In genomic region chr18:6406075-6406909, GRCh38 we compare ENCODE assay signal across 1 cellular context.
A peak's percentile ranks its signal among the peaks of the same experiment; 100 is the strongest.
TF ChIP-seq lines count a peak whose summit lies in the region.

No MANE protein-coding gene starts in this region.

TF ChIP-seq in HepG2, 621 proteins besides CTCF, POLR2A, EP300 and RAD21 (continued from another document):
- 0 out of 2 replicates have a peak, but pooled peaks have one; percentile 21 for TF ChIP-seq HNF4G (IDR thresholded peaks at IDR 0.05; ENCODE audit: borderline replicate concordance, low read depth, low read length)
- TF ChIP-seq HNF4G (CRISPR knock-in tag; IDR thresholded peaks at IDR 0.05; ENCODE audit: borderline replicate concordance, low read depth): no peak
- no peak for TF ChIP-seq ZBTB25 (CRISPR knock-in tag; IDR thresholded peaks at IDR 0.05)
- no peak for TF ChIP-seq ZNF225 (CRISPR knock-in tag; IDR thresholded peaks at IDR 0.05)
- no peak; the same call in 1 of the 2 replicates for TF ChIP-seq ZNF790 (CRISPR knock-in tag; IDR thresholded peaks at IDR 0.05; ENCODE audit: borderline replicate concordance)
- 0 out of 2 replicates have a peak, but pooled peaks have one; percentile 38 for TF ChIP-seq SNAPC4 (CRISPR knock-in tag; IDR thresholded peaks at IDR 0.05)
- TF ChIP-seq HBP1 (CRISPR knock-in tag; IDR thresholded peaks at IDR 0.05; ENCODE audit: low read depth): 0 out of 2 replicates have a peak, but pooled peaks have one; percentile 22
- TF ChIP-seq ETV5 (CRISPR knock-in tag; IDR thresholded peaks at IDR 0.05; ENCODE audit: borderline replicate concordance): peak; percentile 46; the same call in 1 of the 2 replicates
- peak; percentile 87 for TF ChIP-seq CEBPB (IDR thresholded peaks at IDR 0.05; ENCODE audit: borderline replicate concordance, low read depth, low read length)
- TF ChIP-seq DNMT1 (CRISPR knock-in tag; IDR thresholded peaks at IDR 0.05): no peak
- TF ChIP-seq ZBTB37 (CRISPR knock-in tag; IDR thresholded peaks at IDR 0.05): no peak
- TF ChIP-seq ZNF646 (CRISPR knock-in tag; IDR thresholded peaks at IDR 0.05): no peak
- TF ChIP-seq TSC22D2 (CRISPR knock-in tag; IDR thresholded peaks at IDR 0.05; ENCODE audit: borderline replicate concordance): no peak
- TF ChIP-seq ZNF766 (CRISPR knock-in tag; IDR thresholded peaks at IDR 0.05; ENCODE audit: borderline replicate concordance): no peak
- TF ChIP-seq PCBP1 (IDR thresholded peaks at IDR 0.05; ENCODE audit: borderline replicate concordance, low read depth, low read length): no peak
- no peak for TF ChIP-seq NR2F2 (IDR thresholded peaks at IDR 0.05; ENCODE audit: borderline replicate concordance, low read depth)
- TF ChIP-seq SMAD3 (CRISPR knock-in tag; IDR thresholded peaks at IDR 0.05): no peak
- TF ChIP-seq ZFP1 (CRISPR knock-in tag; IDR thresholded peaks at IDR 0.05): no peak
- TF ChIP-seq CREM (IDR thresholded peaks at IDR 0.05): peak; percentile 32; the same call in 1 of the 2 replicates
- no peak for TF ChIP-seq CREM (CRISPR knock-in tag; IDR thresholded peaks at IDR 0.05)
- TF ChIP-seq ZFP36L1 (CRISPR knock-in tag; IDR thresholded peaks at IDR 0.05): no peak
- peak; percentile 45; the same call in 1 of the 2 replicates for TF ChIP-seq RXRB (CRISPR knock-in tag; IDR thresholded peaks at IDR 0.05; ENCODE audit: borderline replicate concordance)
- no peak for TF ChIP-seq ZBTB7B (CRISPR knock-in tag; IDR thresholded peaks at IDR 0.05)
- no peak for TF ChIP-seq ZNF383 (CRISPR knock-in tag; IDR thresholded peaks at IDR 0.05; ENCODE audit: borderline replicate concordance)
- no peak for TF ChIP-seq THAP8 (CRISPR knock-in tag; IDR thresholded peaks at IDR 0.05; ENCODE audit: borderline replicate concordance)
- peak; percentile 17; the same call in 1 of the 2 replicates for TF ChIP-seq FOXA3 (CRISPR knock-in tag; IDR thresholded peaks at IDR 0.05)
- no peak for TF ChIP-seq ZNF703 (CRISPR knock-in tag; IDR thresholded peaks at IDR 0.05; ENCODE audit: borderline replicate concordance)
- TF ChIP-seq ZMAT5 (CRISPR knock-in tag; IDR thresholded peaks at IDR 0.05; ENCODE audit: borderline replicate concordance, low read depth): no peak
- TF ChIP-seq ZNF496 (CRISPR knock-in tag; IDR thresholded peaks at IDR 0.05; ENCODE audit: insufficient replicate concordance): no peak
